Comparison of ENCODE assay signal across 17 cellular contexts in genomic region chr1:220926146-220926545, GRCh38. TPM values are rescaled to one million over a fixed set of nuclear protein-coding genes. Genes with fewer than 3 reads are reported as not detected.
DNase-seq lines count a peak whose midpoint lies in the region; ATAC-seq and TF ChIP-seq lines count a peak whose summit lies in the region.
"Had no signal": no experiment of that assay in that cellular context is flagged by ENCODE, and none has a peak within 500 bp of the region (broad histone marks: within the 10 kb centered on the region; RNA-seq: fewer than 3 reads in every experiment).

No MANE protein-coding gene starts in this region.

- H3K4me3 Mint-ChIP-seq in MCF 10A (ENCODE audit: unreplicated experiment), result no peak overlapping the region
- H3K4me3 Mint-ChIP-seq: naive B cell had no signal

- CTCF ChIA-PET in MCF 10A (lab: Yijun Ruan, JAX), result interaction anchor here (0.9 to 1.4 kb wide), 4 partner anchors 17 to 510 kb away, joined by 3 to 7 read pairs (median 4); no protein-coding TSS in a partner anchor

- H3K9me3 Mint-ChIP-seq in MCF 10A (ENCODE audit: unreplicated experiment), result no peaks in the 10 kb centered on the region

- H3K27me3 ChIP-seq in breast epithelium, result no peaks in the 10 kb centered on the region
- H3K27me3 ChIP-seq: left lung had no signal

- no peaks in the 10 kb centered on the region for H3K9me3 ChIP-seq in breast epithelium
- H3K9me3 ChIP-seq: left lung had no signal

- TF ChIP-seq POLR2A in breast epithelium (IDR thresholded peaks at IDR 0.05), result no peak

- no peaks in the 10 kb centered on the region for H3K4me1 ChIP-seq in breast epithelium
- H3K4me1 ChIP-seq: left lung had no signal

- no peak for ATAC-seq in HG03378 (IDR thresholded peaks at IDR 0.05; ENCODE audit: unreplicated experiment)
- no peak for ATAC-seq in GM18519 (IDR thresholded peaks at IDR 0.05; ENCODE audit: low FRiP score, unreplicated experiment)
- ATAC-seq: left lung, SK-N-SH treated with all-trans-retinoic acid at 6 μM for 48 hours had no signal

- DNase-seq in MCF 10A (ENCODE audit: unreplicated experiment) (peak; percentile 20), breast epithelium (ENCODE audit: low spot score in 2 of 2) (no peak), NCI-H524 (lab: John Stamatoyannopoulos, UW) (peak; percentile 18 to 58), fibroblast of villous mesenchyme (ENCODE audit: low read depth) (peak; percentile 33), stromal cell of bone marrow (ENCODE audit: low read depth) (peak; percentile 92), activated T-cell treated with anti-CD3 and anti-CD28 coated beads for 4 hours (no peak)
- DNase-seq: ACHN; activated CD4-positive, alpha-beta T cell treated with anti-CD3 and anti-CD28 coated beads, Interleukin-2, amount 50 U/mL, for 48 hours; anterior cingulate cortex; hippocampal formation; left lung; naive B cell; OCI-M1 had no signal

- no peaks in the 10 kb centered on the region for H3K36me3 ChIP-seq in breast epithelium
- H3K36me3 ChIP-seq: left lung had no signal

- POLR2A ChIA-PET in MCF 10A (lab: Yijun Ruan, JAX), result interaction anchor here (1.4 to 1.7 kb wide), 2 partner anchors 9 to 25 kb away, joined by 3 to 4 read pairs; no protein-coding TSS in a partner anchor

- H3K27ac Mint-ChIP-seq in MCF 10A (ENCODE audit: low read depth, unreplicated experiment), result no peak overlapping the region

- H3K36me3 Mint-ChIP-seq in MCF 10A (ENCODE audit: insufficient read depth, unreplicated experiment), result no peaks in the 10 kb centered on the region

- H3K4me3 ChIP-seq in breast epithelium (no peak overlapping the region), fibroblast of villous mesenchyme (ENCODE audit: low read depth, low read length) (no peak overlapping the region)
- H3K4me3 ChIP-seq: left lung had no signal

- no TSS peak for BruUV-seq in MCF 10A (replicated peaks; lab: Mats Ljungman, UMichigan)

- intact Hi-C loops in MCF 10A (cut with micrococcal nuclease), result no loop called here
- intact Hi-C loops in breast epithelium (cut with DNase I; ENCODE audit: low total_unique reads), result no loop called here

- no peaks in the 10 kb centered on the region for H3K27me3 Mint-ChIP-seq in MCF 10A (ENCODE audit: insufficient read depth, unreplicated experiment)

- TF ChIP-seq CTCF in MCF 10A (IDR thresholded peaks at IDR 0.05; ENCODE audit: unreplicated experiment) (no peak), breast epithelium (IDR thresholded peaks at IDR 0.05) (no peak), fibroblast of villous mesenchyme (IDR thresholded peaks at IDR 0.05; ENCODE audit: insufficient read depth, low read depth, low read length) (no peak)

- H3K27ac ChIP-seq in breast epithelium, result no peak overlapping the region
- H3K27ac ChIP-seq: left lung had no signal

- no peaks in the 10 kb centered on the region for H3K4me1 Mint-ChIP-seq in MCF 10A (ENCODE audit: insufficient read depth, unreplicated experiment)

RNA-seq across cellular contexts. Expression of gene HLX, which starts 46.9 kb away (rescaled TPM):
- total RNA-seq in MCF 10A (2022) (2.1 and 2.3 TPM in 2 replicates), breast epithelium (10 to 100 TPM in 2 of 3 donors, 1 to 10 TPM in 1; 5.0 to 17.8 (median 15.1) TPM), fibroblast of villous mesenchyme (8.7 and 19.9 TPM in 2 replicates)
- total RNA-seq: HT-29 had no signal

Comparison
In these comparisons a context has a peak if more than half of its experiments do, and no peak if none do; other contexts are left out.
1. DNase-seq: peak in MCF 10A (single experiment), NCI-H524 (2 of 2), fibroblast of villous mesenchyme (single experiment) and stromal cell of bone marrow (single experiment); none in breast epithelium (0 of 2) and activated T-cell treated with anti-CD3 and anti-CD28 coated beads for 4 hours (single experiment).